ENCODE assay signal across 14 cellular contexts in the genomic region with DNA sequence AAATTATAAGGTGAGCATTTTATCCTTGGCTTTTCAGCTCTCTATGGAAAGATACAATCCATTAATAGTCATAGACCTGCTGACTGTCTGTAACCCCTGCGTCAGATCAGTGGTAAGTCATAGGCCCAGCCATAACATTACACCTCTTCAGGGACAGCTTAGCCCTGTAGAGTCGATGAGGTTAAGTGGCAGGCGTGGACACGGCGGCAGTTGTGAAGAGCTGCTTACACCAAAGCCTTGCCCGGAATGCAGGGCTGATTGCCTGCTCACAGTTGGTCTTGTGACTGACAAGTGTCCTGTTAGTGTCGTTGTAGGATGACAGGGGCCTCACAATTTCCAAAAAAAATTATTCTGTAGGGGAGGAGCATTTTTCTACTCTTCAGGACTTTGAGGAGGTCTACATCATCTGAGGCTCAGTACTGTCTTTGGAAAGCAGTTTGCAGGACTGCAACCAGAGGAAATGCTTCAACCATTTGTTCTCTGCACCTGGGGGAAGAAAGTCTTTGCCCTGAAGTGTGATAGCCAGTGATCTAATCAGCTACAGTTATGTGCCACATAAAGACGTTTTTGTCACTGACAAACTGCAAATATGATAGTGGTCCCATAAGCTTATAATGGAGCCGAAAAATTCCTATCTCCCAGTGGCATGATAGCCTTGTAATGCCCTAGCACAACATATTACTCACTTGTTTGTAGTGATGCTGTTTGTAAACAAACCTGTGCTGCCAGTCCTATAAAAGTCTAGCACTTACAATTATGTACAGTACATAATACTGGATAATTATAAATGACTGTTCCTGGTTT. TPM values are rescaled to one million over a fixed set of nuclear protein-coding genes. Genes with fewer than 3 reads are reported as not detected.
A peak's percentile ranks its signal among the peaks of the same experiment; 100 is the strongest.
DNase-seq lines count a peak whose midpoint lies in the region; ATAC-seq and TF ChIP-seq lines count a peak whose summit lies in the region.
"Had no signal": no experiment of that assay in that cellular context is flagged by ENCODE, and none has a peak within 500 bp of the region (broad histone marks: within the 10 kb centered on the region; RNA-seq: fewer than 3 reads in every experiment).

No MANE protein-coding gene starts in this region.

- peak; percentile 24 for DNase-seq in D341Med (ENCODE audit: low spot score)
- DNase-seq in foreskin keratinocyte: no peak
- peak; percentile 31 for DNase-seq in myocyte (ENCODE audit: low read depth)
- DNase-seq in esophagus muscularis mucosa (ENCODE audit: extremely low spot score): no peak
- no peak for DNase-seq in activated CD4-positive, alpha-beta T cell treated with anti-CD3 and anti-CD28 coated beads for 1 hour
- no peak for DNase-seq in RKO (ENCODE audit: low spot score)
- DNase-seq: activated CD8-positive, alpha-beta memory T cell treated with anti-CD3 and anti-CD28 coated beads, Interleukin-2, amount 50 U/mL, for 4 hours; foreskin melanocyte; HFFc6; NCI-H446 treated with DMSO at 0.1 percent for 48 hours; RPMI8226; T-helper 9 cell had no signal

- H3K4me1 ChIP-seq in Loucy (ENCODE audit: insufficient read depth, low read length, poor library complexity, severe bottlenecking) (peaks cover 17% of the 10 kb centered on the region), foreskin keratinocyte (no peaks in the 10 kb centered on the region), esophagus muscularis mucosa (no peaks in the 10 kb centered on the region)

- no peaks in the 10 kb centered on the region for H3F3A ChIP-seq in Loucy (ENCODE audit: low read depth)

- peak; percentile 36 for ATAC-seq in foreskin keratinocyte
- ATAC-seq in HG03039 (IDR thresholded peaks at IDR 0.05; ENCODE audit: unreplicated experiment): no peak

- peak overlapping the region; percentile 22 for H3K4me2 ChIP-seq in Loucy (ENCODE audit: low read depth, low read length, poor library complexity, severe bottlenecking)

- no peak for TF ChIP-seq POLR2A in esophagus muscularis mucosa (IDR thresholded peaks at IDR 0.05; ENCODE audit: low read depth)

- H3K9me2 ChIP-seq in Loucy (replicated peaks; ENCODE audit: low read depth, low read length): no peaks in the 10 kb centered on the region

- 76% methylated on average over 9 of the region's 9 CpGs for WGBS in esophagus muscularis mucosa

- H3K4me3 ChIP-seq in Loucy (ENCODE audit: low read length, poor library complexity, severe bottlenecking) (no peak overlapping the region), esophagus muscularis mucosa (no peak overlapping the region)

- TF ChIP-seq CTCF in Loucy (conservative IDR thresholded peaks at IDR 0.05; ENCODE audit: low read length): no peak
- TF ChIP-seq CTCF in foreskin keratinocyte (conservative IDR thresholded peaks at IDR 0.05): no peak
- no peak for TF ChIP-seq CTCF in esophagus muscularis mucosa (IDR thresholded peaks at IDR 0.05)

- peak overlapping the region; percentile 7 for H3K9ac ChIP-seq in Loucy (ENCODE audit: low read depth, low read length, poor library complexity, severe bottlenecking)

- H3K27me3 ChIP-seq in Loucy (ENCODE audit: insufficient read depth, low read length, poor library complexity, severe bottlenecking): no peaks in the 10 kb centered on the region
- H3K27me3 ChIP-seq in foreskin keratinocyte: no peaks in the 10 kb centered on the region
- no peaks in the 10 kb centered on the region for H3K27me3 ChIP-seq in esophagus muscularis mucosa

- intact Hi-C loops in esophagus muscularis mucosa (cut with DNase I): no loop called here

- no peaks in the 10 kb centered on the region for H3K79me2 ChIP-seq in Loucy (ENCODE audit: insufficient read depth, low read length)

- no peak for TF ChIP-seq EP300 in esophagus muscularis mucosa (IDR thresholded peaks at IDR 0.05)

- H3K36me3 ChIP-seq in Loucy (ENCODE audit: insufficient read depth, low read length) (peaks cover 27% of the 10 kb centered on the region; the same call in 1 of the 2 replicates), esophagus muscularis mucosa (peaks cover 17 to 31% (median 23%) of the 10 kb centered on the region in 4 donors)

- H3K27ac ChIP-seq in foreskin keratinocyte: no peak overlapping the region
- H3K27ac ChIP-seq in esophagus muscularis mucosa (replicated peaks in 1 of 4): no peak overlapping the region

- no peaks in the 10 kb centered on the region for H4K20me1 ChIP-seq in Loucy (ENCODE audit: insufficient read depth, low read length, poor library complexity, severe bottlenecking)

- H3K9me3 ChIP-seq in Loucy (ENCODE audit: insufficient read depth, low read depth, low read length) (no peaks in the 10 kb centered on the region), esophagus muscularis mucosa (no peaks in the 10 kb centered on the region)

- no peak overlapping the region for H2AFZ ChIP-seq in Loucy (ENCODE audit: low read length)

RNA-seq across cellular contexts. Expression of a gene that starts 14.9 kb away (rescaled TPM):
- 115 and 121 TPM in 2 replicates for total RNA-seq in foreskin keratinocyte
- 92.1 and 110 TPM in 2 replicates for polyA plus RNA-seq in foreskin keratinocyte
- total RNA-seq in myocyte: 110 and 163 TPM in 2 replicates
- polyA plus RNA-seq in myocyte (2012): 98.1 TPM
- total RNA-seq in esophagus muscularis mucosa: 100 to 1,000 TPM in 1 of 4 donors, 10 to 100 TPM in 3; 34.5 to 124 (median 67.5) TPM

RNA-seq across cellular contexts. Expression of a gene that starts 41.6 kb away (rescaled TPM):
- total RNA-seq in foreskin keratinocyte (87.7 and 91.1 TPM in 2 replicates), myocyte (124 and 179 TPM in 2 replicates), esophagus muscularis mucosa (100 to 1,000 TPM; 113 to 176 (median 154) TPM)
- 49.9 and 60.9 TPM in 2 replicates for polyA plus RNA-seq in foreskin keratinocyte
- 27.1 TPM for polyA plus RNA-seq in myocyte (2012)

RNA-seq across cellular contexts. Expression of a gene that starts 41.9 kb away (rescaled TPM):
- total RNA-seq in foreskin keratinocyte (81.0 and 97.7 TPM in 2 replicates), myocyte (68.2 and 80.6 TPM in 2 replicates), esophagus muscularis mucosa (100 to 1,000 TPM; 117 to 177 (median 144) TPM)
- polyA plus RNA-seq in foreskin keratinocyte: 60.3 and 76.5 TPM in 2 replicates
- polyA plus RNA-seq in myocyte (2012): 68.1 TPM

Comparison
In these comparisons a context has a peak if more than half of its experiments do, and no peak if none do; other contexts are left out.
1. DNase-seq: peak in D341Med (single experiment) and myocyte (single experiment); none in foreskin keratinocyte (0 of 2), esophagus muscularis mucosa (single experiment), activated CD4-positive, alpha-beta T cell treated with anti-CD3 and anti-CD28 coated beads for 1 hour (single experiment) and RKO (single experiment).